ENCODE assay signal across 8 cellular contexts in genomic region chr15:75077545-75077944, GRCh38. TPM values are rescaled to one million over a fixed set of nuclear protein-coding genes. Genes with fewer than 3 reads are reported as not detected.
DNase-seq lines count a peak whose midpoint lies in the region; ATAC-seq and TF ChIP-seq lines count a peak whose summit lies in the region.
"Not testable (repeated sequence)": the region's sequence is repeated elsewhere in the genome, so short reads cannot be mapped to it uniquely, and the experiment has no call there.

No MANE protein-coding gene starts in this region.

- peak; percentile 79 for ATAC-seq in activated CD8-positive, alpha-beta T cell treated with anti-CD3 and anti-CD28 coated beads for 36 hours
- ATAC-seq in right lobe of liver (peak; percentile 24 to 71 (median 44)), upper lobe of right lung (peak; percentile 47)

- H3K4me3 ChIP-seq in GM12865 (ENCODE audit: low read depth, low read length); epithelial cell of esophagus (ENCODE audit: low read length); right lobe of liver; upper lobe of right lung: not testable (repeated sequence)

- CTCF ChIA-PET in activated CD8-positive, alpha-beta T cell treated with anti-CD3 and anti-CD28 coated beads for 36 hours (lab: Charles Lee); activated naive CD4-positive, alpha-beta T cell treated with anti-CD3 and anti-CD28 coated beads for 36 hours (lab: Charles Lee): not testable (repeated sequence)

- H3K27ac Mint-ChIP-seq in activated CD8-positive, alpha-beta T cell treated with anti-CD3 and anti-CD28 coated beads for 36 hours; activated naive CD4-positive, alpha-beta T cell treated with anti-CD3 and anti-CD28 coated beads for 36 hours; osteocyte (ENCODE audit: unreplicated experiment): not testable (repeated sequence)

- not testable (repeated sequence) for H3K36me3 Mint-ChIP-seq in activated CD8-positive, alpha-beta T cell treated with anti-CD3 and anti-CD28 coated beads for 36 hours (ENCODE audit: low read depth); activated naive CD4-positive, alpha-beta T cell treated with anti-CD3 and anti-CD28 coated beads for 36 hours (ENCODE audit: low read depth); osteocyte (ENCODE audit: unreplicated experiment)

- not testable (repeated sequence) for H3K4me1 ChIP-seq in right lobe of liver, upper lobe of right lung

- H3K9me3 Mint-ChIP-seq in activated CD8-positive, alpha-beta T cell treated with anti-CD3 and anti-CD28 coated beads for 36 hours, result peaks cover 16% of the 10 kb centered on the region
- peaks cover 13% of the 10 kb centered on the region for H3K9me3 Mint-ChIP-seq in activated naive CD4-positive, alpha-beta T cell treated with anti-CD3 and anti-CD28 coated beads for 36 hours
- H3K9me3 Mint-ChIP-seq in osteocyte (ENCODE audit: unreplicated experiment), result not testable (repeated sequence)

- POLR2A ChIA-PET in activated CD8-positive, alpha-beta T cell treated with anti-CD3 and anti-CD28 coated beads for 36 hours (lab: Charles Lee), result not testable (repeated sequence)

- H3K27ac ChIP-seq in right lobe of liver, upper lobe of right lung: not testable (repeated sequence)

- TF ChIP-seq CTCF in GM12865 (IDR thresholded peaks at IDR 0.05; ENCODE audit: insufficient read depth, low read depth, low read length, missing control alignments); activated CD8-positive, alpha-beta T cell treated with anti-CD3 and anti-CD28 coated beads for 36 hours (IDR thresholded peaks at IDR 0.05); epithelial cell of esophagus (IDR thresholded peaks at IDR 0.05; ENCODE audit: insufficient read depth, low read depth, low read length, missing control alignments); right lobe of liver (IDR thresholded peaks at IDR 0.05); osteocyte (IDR thresholded peaks at IDR 0.05); upper lobe of right lung (IDR thresholded peaks at IDR 0.05): not testable (repeated sequence)

- H3K9me3 ChIP-seq in right lobe of liver, upper lobe of right lung: not testable (repeated sequence)

- H3K4me1 Mint-ChIP-seq in activated CD8-positive, alpha-beta T cell treated with anti-CD3 and anti-CD28 coated beads for 36 hours (ENCODE audit: low read depth); activated naive CD4-positive, alpha-beta T cell treated with anti-CD3 and anti-CD28 coated beads for 36 hours (ENCODE audit: low read depth); osteocyte (ENCODE audit: unreplicated experiment): not testable (repeated sequence)

- H3K36me3 ChIP-seq in right lobe of liver, upper lobe of right lung: not testable (repeated sequence)

- H3K27me3 ChIP-seq in right lobe of liver, upper lobe of right lung: not testable (repeated sequence)

- peaks cover 17% of the 10 kb centered on the region for H3K27me3 Mint-ChIP-seq in activated CD8-positive, alpha-beta T cell treated with anti-CD3 and anti-CD28 coated beads for 36 hours
- peaks cover 17% of the 10 kb centered on the region for H3K27me3 Mint-ChIP-seq in activated naive CD4-positive, alpha-beta T cell treated with anti-CD3 and anti-CD28 coated beads for 36 hours (ENCODE audit: low read depth)
- H3K27me3 Mint-ChIP-seq in osteocyte (ENCODE audit: unreplicated experiment), result peaks cover 30% of the 10 kb centered on the region

- H3K4me3 Mint-ChIP-seq in activated CD8-positive, alpha-beta T cell treated with anti-CD3 and anti-CD28 coated beads for 36 hours; activated naive CD4-positive, alpha-beta T cell treated with anti-CD3 and anti-CD28 coated beads for 36 hours; osteocyte (ENCODE audit: unreplicated experiment): not testable (repeated sequence)

- intact Hi-C loops in activated CD8-positive, alpha-beta T cell treated with anti-CD3 and anti-CD28 coated beads for 36 hours (cut with micrococcal nuclease); activated naive CD4-positive, alpha-beta T cell treated with anti-CD3 and anti-CD28 coated beads for 36 hours (cut with micrococcal nuclease); right lobe of liver (cut with DNase I); upper lobe of right lung (cut with DNase I): not testable (repeated sequence)

- DNase-seq in GM12865 (ENCODE audit: low read depth) (peak; percentile 70), SW480 (ENCODE audit: low spot score) (peak; percentile 26), epithelial cell of esophagus (ENCODE audit: low read depth) (peak; percentile 50), osteocyte (ENCODE audit: extremely low spot score, unreplicated experiment) (peak; percentile 67)
- peak; percentile 55 for DNase-seq in activated CD8-positive, alpha-beta T cell treated with anti-CD3 and anti-CD28 coated beads for 36 hours
- peak; percentile 57 for DNase-seq in activated naive CD4-positive, alpha-beta T cell treated with anti-CD3 and anti-CD28 coated beads for 36 hours
- DNase-seq in right lobe of liver, upper lobe of right lung: not testable (repeated sequence)

- 86% methylated on average over 1 of the region's 4 CpGs for WGBS in right lobe of liver (ENCODE audit: insufficient coverage, low coverage, low lambda C conversion rate, missing lambda C conversion rate)

- not testable (repeated sequence) for TF ChIP-seq POLR2A in right lobe of liver (IDR thresholded peaks at IDR 0.05)

RNA-seq across cellular contexts. Expression of gene PPCDC, which starts 54.2 kb away (rescaled TPM):
- total RNA-seq in activated CD8-positive, alpha-beta T cell treated with anti-CD3 and anti-CD28 coated beads for 36 hours, result 10 to 100 TPM; 25.7 to 26.6 TPM
- 10 to 100 TPM; 17.5 to 18.0 TPM for total RNA-seq in activated naive CD4-positive, alpha-beta T cell treated with anti-CD3 and anti-CD28 coated beads for 36 hours
- total RNA-seq in right lobe of liver (10 to 100 TPM in 2 of 6 experiments, 1 to 10 TPM in 4; 5.9 to 21.5 (median 8.3) TPM), osteocyte (11.9 and 12.7 TPM in 2 replicates), upper lobe of right lung (13.1 TPM)
